In the genomic region with DNA sequence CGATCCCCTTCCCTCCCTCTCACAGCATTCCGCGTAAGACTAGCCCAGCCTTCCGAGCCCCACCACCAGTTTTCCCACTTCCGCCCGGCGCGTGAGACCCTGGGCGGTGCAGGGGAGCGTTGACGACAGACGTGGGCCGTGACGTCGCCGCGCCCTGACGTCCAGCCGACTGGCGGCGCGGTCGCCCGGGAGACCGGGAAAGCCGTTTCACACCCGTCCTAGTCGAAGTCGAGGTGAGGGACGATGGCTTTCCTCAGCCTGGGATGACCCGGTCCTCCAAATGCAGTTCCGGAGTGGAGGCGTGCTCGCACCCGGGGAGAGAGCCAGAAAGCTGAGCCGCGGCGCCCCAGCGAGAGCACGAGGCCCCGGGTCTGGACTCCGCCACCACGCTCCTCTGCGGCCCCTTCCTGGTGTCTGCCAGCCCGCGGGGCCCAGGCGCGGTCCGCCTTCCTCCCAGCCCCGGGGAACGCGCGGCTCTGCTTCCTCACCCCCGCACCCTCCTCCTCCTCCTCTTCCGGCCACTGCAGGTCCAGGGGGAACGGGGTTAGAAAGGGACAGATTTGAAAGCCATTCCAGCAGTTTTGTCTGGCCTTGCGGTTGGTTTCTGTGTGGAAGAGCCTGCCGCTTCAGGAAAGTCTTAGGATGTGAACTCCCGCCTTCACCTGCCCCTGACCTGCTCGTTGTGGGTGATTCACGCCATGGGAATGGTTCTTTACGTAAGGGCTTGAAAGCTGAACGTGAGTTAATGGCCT, we compare ENCODE assay signal across 8 cellular contexts. TPM values are rescaled to one million over a fixed set of nuclear protein-coding genes. Genes with fewer than 3 reads are reported as not detected.
A peak's percentile ranks its signal among the peaks of the same experiment; 100 is the strongest.
DNase-seq lines count a peak whose midpoint lies in the region; ATAC-seq, FAIRE-seq and TF ChIP-seq lines count a peak whose summit lies in the region.

LEKR1 (plus strand) TSS at position 210 of the 752 bp plus-strand sequence. CDS start 2,977 bp downstream, outside the sequence.

- no peak for FAIRE-seq in D721Med (lab: Jason Lieb, UNC)

- no peaks in the 10 kb centered on the region for H3K27me3 Mint-ChIP-seq in natural killer cell treated with Interleukin-12 subunit alpha and Interleukin-12 subunit beta and Interleukin-15 and Interleukin-18, amount 100 ng/mL, for 72 hours

- TF ChIP-seq CTCF in D721Med (IDR thresholded peaks at IDR 0.05; ENCODE audit: insufficient read depth, missing control alignments) (no peak), fibroblast of pulmonary artery (IDR thresholded peaks at IDR 0.05; ENCODE audit: low read length, missing control alignments) (no peak)

- peak within 1 kb of the TSS; percentile 90 to 94 for H3K27ac Mint-ChIP-seq in natural killer cell treated with Interleukin-12 subunit alpha and Interleukin-12 subunit beta and Interleukin-15 and Interleukin-18, amount 100 ng/mL, for 72 hours

- peak; percentile 72 for DNase-seq in D721Med (ENCODE audit: insufficient read length, low spot score)
- DNase-seq in HUDEP-2 (lab: John Stamatoyannopoulos, UW; ENCODE audit: unreplicated experiment in 76 of 76), result peak in 74 of 76 experiments; percentile 27 to 86 (median 70)
- DNase-seq in RKO (ENCODE audit: low spot score), result peak; percentile 89
- peak; percentile 50 for DNase-seq in activated T-helper 9 cell treated with anti-CD3 and anti-CD28 coated beads, Interleukin-2, amount 50 U/mL, for 16 hours (ENCODE audit: low read depth)
- DNase-seq in fibroblast of pulmonary artery (ENCODE audit: low read depth), result peak; percentile 97
- peak; percentile 84 for DNase-seq in natural killer cell treated with Interleukin-12 subunit alpha and Interleukin-12 subunit beta and Interleukin-15 and Interleukin-18, amount 100 ng/mL, for 72 hours (ENCODE audit: low spot score)
- DNase-seq in stimulated activated naive CD8-positive, alpha-beta T cell treated with anti-CD3 and anti-CD28 coated beads, Interleukin-15, Interleukin-2, amounts not matched to agents 100 U/mL and 50 U/mL, for 24 hours, result peak; percentile 84

- peak within 1 kb of the TSS; percentile 71 for H3K4me3 ChIP-seq in fibroblast of pulmonary artery (replicated peaks; ENCODE audit: low read depth, low read length)

- peaks cover 14 to 15% of the 10 kb centered on the region in 2 donors for H3K4me1 Mint-ChIP-seq in natural killer cell treated with Interleukin-12 subunit alpha and Interleukin-12 subunit beta and Interleukin-15 and Interleukin-18, amount 100 ng/mL, for 72 hours (ENCODE audit: low read depth in 2 of 2)

- H3K4me3 Mint-ChIP-seq in natural killer cell treated with Interleukin-12 subunit alpha and Interleukin-12 subunit beta and Interleukin-15 and Interleukin-18, amount 100 ng/mL, for 72 hours, result peak within 1 kb of the TSS; percentile 90

- ATAC-seq in GM21381 (IDR thresholded peaks at IDR 0.05; ENCODE audit: unreplicated experiment), result peak; percentile 85
- peak; percentile 90 to 91 for ATAC-seq in natural killer cell treated with Interleukin-12 subunit alpha and Interleukin-12 subunit beta and Interleukin-15 and Interleukin-18, amount 100 ng/mL, for 72 hours
- peak; percentile 87 for ATAC-seq in stimulated activated naive CD8-positive, alpha-beta T cell treated with anti-CD3 and anti-CD28 coated beads, Interleukin-15, Interleukin-2, amounts not matched to agents 100 U/mL and 50 U/mL, for 24 hours

- no peaks in the 10 kb centered on the region for H3K36me3 Mint-ChIP-seq in natural killer cell treated with Interleukin-12 subunit alpha and Interleukin-12 subunit beta and Interleukin-15 and Interleukin-18, amount 100 ng/mL, for 72 hours

- H3K9me3 Mint-ChIP-seq in natural killer cell treated with Interleukin-12 subunit alpha and Interleukin-12 subunit beta and Interleukin-15 and Interleukin-18, amount 100 ng/mL, for 72 hours, result no peaks in the 10 kb centered on the region

RNA-seq across cellular contexts. Expression of gene LEKR1, which starts in this region (rescaled TPM):
- 1 to 10 TPM in 1 of 2 donors, under 1 TPM in 1; 0.43 to 1.3 TPM for total RNA-seq in natural killer cell treated with Interleukin-12 subunit alpha and Interleukin-12 subunit beta and Interleukin-15 and Interleukin-18, amount 100 ng/mL, for 72 hours

Comparison
In these comparisons a context has a peak if more than half of its experiments do, and no peak if none do; other contexts are left out.
1. Peak in every context shown above with its lines: DNase-seq, ATAC-seq and H3K4me3 ChIP-seq.